ENCODE assay signal across 8 cellular contexts in genomic region chr5:91225848-91226686, GRCh38.
A peak's percentile ranks its signal among the peaks of the same experiment; 100 is the strongest.
DNase-seq lines count a peak whose midpoint lies in the region; ATAC-seq lines count a peak whose summit lies in the region.

No MANE protein-coding gene starts in this region.

- peak; percentile 79 for DNase-seq in DMS53 (lab: John Stamatoyannopoulos, UW)
- peak; percentile 58 for DNase-seq in NCI-H1436 (lab: John Stamatoyannopoulos, UW)
- DNase-seq in activated CD8-positive, alpha-beta memory T cell treated with anti-CD3 and anti-CD28 coated beads for 4 hours (ENCODE audit: low read depth in 2 of 2) = peak; percentile 31 to 37
- peak; percentile 34 to 37 for DNase-seq in stimulated activated CD4-positive, alpha-beta T cell treated with anti-CD3 and anti-CD28 coated beads, Interleukin-15, amount 100 ng/mL, for 1 hour (ENCODE audit: low read depth in 1 of 2, low spot score in 1 of 2)
- DNase-seq in caudate nucleus (lab: John Stamatoyannopoulos, UW) = no peak
- DNase-seq in sciatic nerve (ENCODE audit: low spot score) = no peak

- ATAC-seq in GM21515 (IDR thresholded peaks at IDR 0.05; ENCODE audit: unreplicated experiment) (peak; percentile 82), esophagus mucosa (peak; percentile 58), sciatic nerve (no peak)

- intact Hi-C loops in sciatic nerve (cut with DNase I) = no loop called here

- H3K27ac ChIP-seq in caudate nucleus (ENCODE audit: low read depth, low read length) = no peak overlapping the region

Comparison
In these comparisons a context has a peak if more than half of its experiments do, and no peak if none do; other contexts are left out.
1. DNase-seq: peak in DMS53 (single experiment), NCI-H1436 (single experiment), activated CD8-positive, alpha-beta memory T cell treated with anti-CD3 and anti-CD28 coated beads for 4 hours (2 of 2) and stimulated activated CD4-positive, alpha-beta T cell treated with anti-CD3 and anti-CD28 coated beads, Interleukin-15, amount 100 ng/mL, for 1 hour (2 of 2); none in caudate nucleus (0 of 61) and sciatic nerve (single experiment).